In the genomic region with DNA sequence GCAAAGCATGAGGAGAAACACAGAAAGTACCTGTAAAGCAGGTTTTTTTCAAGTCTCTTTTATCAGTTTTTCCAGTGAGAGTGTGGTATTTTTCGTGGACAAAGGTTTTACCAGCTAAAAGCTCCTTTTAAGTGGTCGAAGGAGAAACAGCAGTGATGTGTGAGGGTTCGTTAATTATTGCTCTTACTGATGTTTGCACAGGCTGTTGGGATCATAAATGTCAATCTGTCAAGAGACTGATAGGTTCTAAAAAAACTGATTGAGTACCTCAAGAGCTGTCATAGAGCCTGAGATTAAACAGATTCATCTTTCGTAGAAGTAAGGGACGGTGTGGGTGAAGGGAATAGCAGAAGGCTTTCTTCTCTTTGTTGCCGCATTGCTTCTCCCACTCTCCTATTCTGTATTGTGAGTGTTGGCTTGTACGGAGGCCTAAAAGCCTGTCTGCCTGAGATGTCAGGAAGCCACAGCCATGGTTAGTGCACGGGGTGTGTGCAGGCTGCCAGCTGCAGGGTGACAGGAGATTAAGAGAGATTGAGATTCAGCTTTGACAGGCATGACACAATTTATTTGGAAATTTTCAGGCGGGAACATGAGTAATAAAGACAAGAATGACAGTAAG, we compare ENCODE assay signal across 1 cellular context.
TF ChIP-seq lines count a peak whose summit lies in the region.

No MANE protein-coding gene starts in this region.

TF ChIP-seq in SK-N-SH treated with all-trans-retinoic acid at 6 μM for 48 hours, 23 proteins besides CTCF, POLR2A, EP300 and RAD21 (continued from another document):
- TF ChIP-seq, protein P1, sequence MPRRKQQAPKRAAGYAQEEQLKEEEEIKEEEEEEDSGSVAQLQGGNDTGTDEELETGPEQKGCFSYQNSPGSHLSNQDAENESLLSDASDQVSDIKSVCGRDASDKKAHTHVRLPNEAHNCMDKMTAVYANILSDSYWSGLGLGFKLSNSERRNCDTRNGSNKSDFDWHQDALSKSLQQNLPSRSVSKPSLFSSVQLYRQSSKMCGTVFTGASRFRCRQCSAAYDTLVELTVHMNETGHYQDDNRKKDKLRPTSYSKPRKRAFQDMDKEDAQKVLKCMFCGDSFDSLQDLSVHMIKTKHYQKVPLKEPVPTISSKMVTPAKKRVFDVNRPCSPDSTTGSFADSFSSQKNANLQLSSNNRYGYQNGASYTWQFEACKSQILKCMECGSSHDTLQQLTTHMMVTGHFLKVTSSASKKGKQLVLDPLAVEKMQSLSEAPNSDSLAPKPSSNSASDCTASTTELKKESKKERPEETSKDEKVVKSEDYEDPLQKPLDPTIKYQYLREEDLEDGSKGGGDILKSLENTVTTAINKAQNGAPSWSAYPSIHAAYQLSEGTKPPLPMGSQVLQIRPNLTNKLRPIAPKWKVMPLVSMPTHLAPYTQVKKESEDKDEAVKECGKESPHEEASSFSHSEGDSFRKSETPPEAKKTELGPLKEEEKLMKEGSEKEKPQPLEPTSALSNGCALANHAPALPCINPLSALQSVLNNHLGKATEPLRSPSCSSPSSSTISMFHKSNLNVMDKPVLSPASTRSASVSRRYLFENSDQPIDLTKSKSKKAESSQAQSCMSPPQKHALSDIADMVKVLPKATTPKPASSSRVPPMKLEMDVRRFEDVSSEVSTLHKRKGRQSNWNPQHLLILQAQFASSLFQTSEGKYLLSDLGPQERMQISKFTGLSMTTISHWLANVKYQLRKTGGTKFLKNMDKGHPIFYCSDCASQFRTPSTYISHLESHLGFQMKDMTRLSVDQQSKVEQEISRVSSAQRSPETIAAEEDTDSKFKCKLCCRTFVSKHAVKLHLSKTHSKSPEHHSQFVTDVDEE (CRISPR knock-in tag; IDR thresholded peaks at IDR 0.05): no peak
- TF ChIP-seq CSDC2 (CRISPR knock-in tag; IDR thresholded peaks at IDR 0.05): no peak
- TF ChIP-seq TCF4 (CRISPR knock-in tag; IDR thresholded peaks at IDR 0.05; ENCODE audit: borderline replicate concordance): no peak
